ENCODE assay signal across 17 cellular contexts in genomic region chr17:56807723-56808122, GRCh38. TPM values are rescaled to one million over a fixed set of nuclear protein-coding genes. Genes with fewer than 3 reads are reported as not detected.
DNase-seq lines count a peak whose midpoint lies in the region; ATAC-seq and TF ChIP-seq lines count a peak whose summit lies in the region.
"Had no signal": no experiment of that assay in that cellular context is flagged by ENCODE, and none has a peak within 500 bp of the region (broad histone marks: within the 10 kb centered on the region; RNA-seq: fewer than 3 reads in every experiment).

No MANE protein-coding gene starts in this region.

- H3K27ac ChIP-seq in RWPE2 (ENCODE audit: poor library complexity, severe bottlenecking) (peak overlapping the region; percentile 59), prostate gland (peak overlapping the region; percentile 72 to 74), tibial nerve (peak overlapping the region in 3 of 4 donors; percentile 30 to 77 (median 77)), ovary (no peak overlapping the region)
- H3K27ac ChIP-seq: 22Rv1, BLaER1 had no signal

- H3K36me3 Mint-ChIP-seq in activated CD8-positive, alpha-beta T cell treated with anti-CD3 and anti-CD28 coated beads for 36 hours (ENCODE audit: low read depth): no peaks in the 10 kb centered on the region

- no peak overlapping the region for H3K27ac Mint-ChIP-seq in activated CD8-positive, alpha-beta T cell treated with anti-CD3 and anti-CD28 coated beads for 36 hours
- H3K27ac Mint-ChIP-seq: CD8-positive, alpha-beta T cell had no signal

- H3K4me1 Mint-ChIP-seq in activated CD8-positive, alpha-beta T cell treated with anti-CD3 and anti-CD28 coated beads for 36 hours (ENCODE audit: low read depth): no peaks in the 10 kb centered on the region

- no peaks in the 10 kb centered on the region for H3K27me3 Mint-ChIP-seq in activated CD8-positive, alpha-beta T cell treated with anti-CD3 and anti-CD28 coated beads for 36 hours

- WGBS in prostate gland: 99% methylated on average over 3 of the region's 3 CpGs
- 94 to 100% methylated on average over 3 of the region's 3 CpGs for WGBS in tibial nerve, 2 donors
- WGBS in ovary, 3 donors: 97 to 99% (median 98%) methylated on average over 3 of the region's 3 CpGs

- no peak for TF ChIP-seq POLR2A in prostate gland (IDR thresholded peaks at IDR 0.05)
- TF ChIP-seq POLR2A in tibial nerve (IDR thresholded peaks at IDR 0.05): no peak
- no peak for TF ChIP-seq POLR2A in ovary (IDR thresholded peaks at IDR 0.05)

- intact Hi-C loops in prostate gland (cut with DNase I): no loop called here
- intact Hi-C loops in activated CD8-positive, alpha-beta T cell treated with anti-CD3 and anti-CD28 coated beads for 36 hours (cut with micrococcal nuclease): no loop called here
- intact Hi-C loops in ovary (cut with DNase I): no loop called here

- CTCF ChIA-PET in activated CD8-positive, alpha-beta T cell treated with anti-CD3 and anti-CD28 coated beads for 36 hours (lab: Charles Lee): interaction anchor here (0.7 kb wide), 1 partner anchor 12 kb away, joined by 3 read pairs; no protein-coding TSS in a partner anchor

- peak; percentile 8 for DNase-seq in activated CD8-positive, alpha-beta memory T cell treated with anti-CD3 and anti-CD28 coated beads, Interleukin-2, amount 50 U/mL, for 48 hours
- DNase-seq in activated CD8-positive, alpha-beta memory T cell treated with anti-CD3 and anti-CD28 coated beads, Interleukin-2, amount 50 U/mL, for 4 hours: no peak
- no peak for DNase-seq in RWPE2 (ENCODE audit: low spot score)
- DNase-seq in prostate gland (ENCODE audit: low spot score): no peak
- no peak for DNase-seq in tibial nerve (ENCODE audit: low spot score in 2 of 2)
- DNase-seq in activated CD8-positive, alpha-beta T cell treated with anti-CD3 and anti-CD28 coated beads for 36 hours: no peak
- no peak for DNase-seq in NCI-H69 (lab: John Stamatoyannopoulos, UW)
- DNase-seq in ovary: no peak
- DNase-seq: Calu3; CD8-positive, alpha-beta T cell; DMS53; DND-41; EL had no signal

- H3K36me3 ChIP-seq in RWPE2 (ENCODE audit: low read depth) (no peaks in the 10 kb centered on the region), prostate gland (no peaks in the 10 kb centered on the region), tibial nerve (no peaks in the 10 kb centered on the region), ovary (no peaks in the 10 kb centered on the region)
- H3K36me3 ChIP-seq: HAP-1 had no signal

- no peaks in the 10 kb centered on the region for H3K9me3 Mint-ChIP-seq in activated CD8-positive, alpha-beta T cell treated with anti-CD3 and anti-CD28 coated beads for 36 hours
- H3K9me3 Mint-ChIP-seq: CD8-positive, alpha-beta T cell had no signal

- H3K9me3 ChIP-seq in RWPE2 (ENCODE audit: severe bottlenecking) (no peaks in the 10 kb centered on the region), prostate gland (no peaks in the 10 kb centered on the region), tibial nerve (no peaks in the 10 kb centered on the region), ovary (no peaks in the 10 kb centered on the region)
- H3K9me3 ChIP-seq: BLaER1, HAP-1 had no signal

- no peak for TF ChIP-seq EP300 in tibial nerve (IDR thresholded peaks at IDR 0.05)
- no peak for TF ChIP-seq EP300 in ovary (IDR thresholded peaks at IDR 0.05)

- H3K4me3 ChIP-seq in RWPE2 (ENCODE audit: severe bottlenecking) (no peak overlapping the region), prostate gland (no peak overlapping the region), tibial nerve (no peak overlapping the region), ovary (no peak overlapping the region)
- H3K4me3 ChIP-seq: BLaER1, GM12878, HAP-1 had no signal

- no peak for ATAC-seq in RWPE2 (ENCODE audit: low read depth)
- no peak for ATAC-seq in activated CD8-positive, alpha-beta T cell treated with anti-CD3 and anti-CD28 coated beads for 36 hours
- ATAC-seq: CD8-positive, alpha-beta T cell; GM12878 had no signal

- POLR2A ChIA-PET in activated CD8-positive, alpha-beta T cell treated with anti-CD3 and anti-CD28 coated beads for 36 hours (lab: Charles Lee): interaction anchor here (0.7 kb wide), 1 partner anchor 217 kb away, joined by 3 read pairs; no protein-coding TSS in a partner anchor

- H3K4me3 Mint-ChIP-seq in activated CD8-positive, alpha-beta T cell treated with anti-CD3 and anti-CD28 coated beads for 36 hours: no peak overlapping the region
- H3K4me3 Mint-ChIP-seq: CD8-positive, alpha-beta T cell had no signal

- TF ChIP-seq CTCF in RWPE2 (IDR thresholded peaks at IDR 0.05; ENCODE audit: poor library complexity, severe bottlenecking) (no peak), prostate gland (IDR thresholded peaks at IDR 0.05) (no peak), tibial nerve (IDR thresholded peaks at IDR 0.05) (no peak), ovary (IDR thresholded peaks at IDR 0.05) (no peak)
- TF ChIP-seq CTCF in activated CD8-positive, alpha-beta T cell treated with anti-CD3 and anti-CD28 coated beads for 36 hours (IDR thresholded peaks at IDR 0.05): no peak

- peaks cover 12% of the 10 kb centered on the region for H3K4me1 ChIP-seq in RWPE2 (ENCODE audit: insufficient read depth, poor library complexity, severe bottlenecking)
- H3K4me1 ChIP-seq in prostate gland (replicated peaks): peaks cover 23% of the 10 kb centered on the region
- peaks cover 0 to 27% (median 2%) of the 10 kb centered on the region in 4 donors for H3K4me1 ChIP-seq in tibial nerve
- H3K4me1 ChIP-seq in ovary (ENCODE audit: insufficient read depth): peaks cover 2% of the 10 kb centered on the region
- H3K4me1 ChIP-seq: HAP-1 had no signal

- H3K27me3 ChIP-seq in RWPE2 (ENCODE audit: insufficient read depth, poor library complexity, severe bottlenecking) (no peaks in the 10 kb centered on the region), prostate gland (replicated peaks; ENCODE audit: insufficient read depth) (no peaks in the 10 kb centered on the region), tibial nerve (no peaks in the 10 kb centered on the region), ovary (no peaks in the 10 kb centered on the region)
- H3K27me3 ChIP-seq: BLaER1 had no signal

RNA-seq across cellular contexts. Expression of gene C17orf67, which starts 26.0 kb away (rescaled TPM):
- total RNA-seq in prostate gland (1 to 10 TPM; 2.5 to 2.6 TPM), tibial nerve (1 to 10 TPM; 2.4 to 4.5 (median 3.1) TPM), ovary (1 to 10 TPM; 2.4 to 6.0 (median 3.3) TPM)
- 1 to 10 TPM; 2.3 TPM for total RNA-seq in activated CD8-positive, alpha-beta T cell treated with anti-CD3 and anti-CD28 coated beads for 36 hours
- 1 to 10 TPM; 1.5 to 2.6 TPM for polyA plus RNA-seq in ovary

RNA-seq across cellular contexts. Expression of gene DGKE, which starts 26.2 kb away (rescaled TPM):
- 10 to 100 TPM in 1 of 2 donors, 1 to 10 TPM in 1; 7.7 to 13.3 TPM for total RNA-seq in prostate gland
- 10 to 100 TPM; 10.5 to 45.9 (median 13.4) TPM for total RNA-seq in tibial nerve
- total RNA-seq in activated CD8-positive, alpha-beta T cell treated with anti-CD3 and anti-CD28 coated beads for 36 hours: 10 to 100 TPM; 25.1 to 29.0 TPM
- 10 to 100 TPM in 6 of 7 donors, 1 to 10 TPM in 1; 8.5 to 16.4 (median 11.8) TPM for total RNA-seq in ovary
- polyA plus RNA-seq in ovary: 1 to 10 TPM; 3.0 to 5.0 TPM

Comparison
In these comparisons a context has a peak if more than half of its experiments do, and no peak if none do; other contexts are left out.
1. H3K27ac ChIP-seq: peak in RWPE2 (single experiment), prostate gland (2 of 2) and tibial nerve (3 of 4); none in ovary (0 of 2).